Comparison of ENCODE assay signal across 8 cellular contexts in genomic region chr11:11849127-11849746, GRCh38. TPM values are rescaled to one million over a fixed set of nuclear protein-coding genes. Genes with fewer than 3 reads are reported as not detected.
A peak's percentile ranks its signal among the peaks of the same experiment; 100 is the strongest.
DNase-seq lines count a peak whose midpoint lies in the region; ATAC-seq and TF ChIP-seq lines count a peak whose summit lies in the region.

No MANE protein-coding gene starts in this region.

- H3K27me3 Mint-ChIP-seq in GM23338 (ENCODE audit: insufficient read depth, low read depth, poor library complexity), result peaks cover 3% of the 10 kb centered on the region
- no peaks in the 10 kb centered on the region for H3K27me3 Mint-ChIP-seq in activated naive CD8-positive, alpha-beta T cell treated with anti-CD3 and anti-CD28 coated beads, Interleukin-2, amount 50 U/mL, for 24 hours

- no peak overlapping the region for H3K4me2 ChIP-seq in GM23338
- H3K4me2 ChIP-seq in SU-DHL-6 (ENCODE audit: low read depth, low read length, poor library complexity, severe bottlenecking), result no peak overlapping the region

- no peaks in the 10 kb centered on the region for H3K9me3 Mint-ChIP-seq in GM23338
- H3K9me3 Mint-ChIP-seq in activated naive CD8-positive, alpha-beta T cell treated with anti-CD3 and anti-CD28 coated beads, Interleukin-2, amount 50 U/mL, for 24 hours, result no peaks in the 10 kb centered on the region

- no peak overlapping the region for H3K4me3 Mint-ChIP-seq in GM23338
- H3K4me3 Mint-ChIP-seq in activated naive CD8-positive, alpha-beta T cell treated with anti-CD3 and anti-CD28 coated beads, Interleukin-2, amount 50 U/mL, for 24 hours, result no peak overlapping the region

- no peak overlapping the region for H3K27ac Mint-ChIP-seq in GM23338
- peak overlapping the region; percentile 16 for H3K27ac Mint-ChIP-seq in activated naive CD8-positive, alpha-beta T cell treated with anti-CD3 and anti-CD28 coated beads, Interleukin-2, amount 50 U/mL, for 24 hours

- H3K27ac ChIP-seq in GM23338 (ENCODE audit: low read depth) (no peak overlapping the region), SU-DHL-6 (ENCODE audit: low read depth, low read length) (no peak overlapping the region)

- H3K27me3 ChIP-seq in GM23338 (ENCODE audit: insufficient read depth) (no peaks in the 10 kb centered on the region), SU-DHL-6 (ENCODE audit: low read length) (no peaks in the 10 kb centered on the region)

- ATAC-seq in GM23338, result peak; percentile 91
- ATAC-seq in activated naive CD8-positive, alpha-beta T cell treated with anti-CD3 and anti-CD28 coated beads, Interleukin-2, amount 50 U/mL, for 24 hours, result peak; percentile 78

- no peak overlapping the region for H2AFZ ChIP-seq in GM23338
- no peak overlapping the region for H2AFZ ChIP-seq in SU-DHL-6 (ENCODE audit: low read depth, low read length, severe bottlenecking)

- H3K4me3 ChIP-seq in GM12864 (ENCODE audit: low read depth, low read length) (no peak overlapping the region), GM23338 (no peak overlapping the region), SU-DHL-6 (ENCODE audit: insufficient read depth, low read length, poor library complexity, severe bottlenecking) (no peak overlapping the region)

- H3K79me2 ChIP-seq in GM23338 (replicated peaks; ENCODE audit: insufficient read depth) (peaks cover 99% of the 10 kb centered on the region), SU-DHL-6 (ENCODE audit: insufficient read depth, low read length) (peaks cover 96% of the 10 kb centered on the region)

- H3F3A ChIP-seq in GM23338 (replicated peaks; ENCODE audit: low read depth), result no peaks in the 10 kb centered on the region
- H3F3A ChIP-seq in SU-DHL-6 (ENCODE audit: insufficient read depth), result no peaks in the 10 kb centered on the region

- peaks cover 43% of the 10 kb centered on the region for H3K4me1 ChIP-seq in GM23338 (ENCODE audit: insufficient read depth)

- TF ChIP-seq CTCF in GM12864 (IDR thresholded peaks at IDR 0.05; ENCODE audit: low read depth, low read length, missing control alignments), result peak; percentile 89
- peak; percentile 70 to 74 for TF ChIP-seq CTCF in GM23338 (conservative IDR thresholded peaks at IDR 0.05; ENCODE audit: low read depth in 2 of 2)
- TF ChIP-seq CTCF in SU-DHL-6 (IDR thresholded peaks at IDR 0.05; ENCODE audit: insufficient read depth, low read length, poor library complexity, severe bottlenecking), result peak; percentile 96

- H3K9ac ChIP-seq in SU-DHL-6 (ENCODE audit: low read length), result no peak overlapping the region

- H3K9me2 ChIP-seq in GM23338 (ENCODE audit: insufficient read depth), result no peaks in the 10 kb centered on the region
- H3K9me2 ChIP-seq in SU-DHL-6 (replicated peaks; ENCODE audit: insufficient read depth, low read length), result no peaks in the 10 kb centered on the region

- DNase-seq in GM12864 (ENCODE audit: low read depth) (no peak), GM23338 (ENCODE audit: low spot score) (peak; percentile 83), LoVo (ENCODE audit: low spot score) (peak; percentile 46), iPS DF 19.7 (ENCODE audit: low read depth, low spot score) (peak; percentile 42), DMS114 treated with DMSO at 0.1 percent for 48 hours (lab: John Stamatoyannopoulos, UW; ENCODE audit: unreplicated experiment) (no peak)
- DNase-seq in activated naive CD8-positive, alpha-beta T cell treated with anti-CD3 and anti-CD28 coated beads, Interleukin-2, amount 50 U/mL, for 24 hours, result peak; percentile 64
- peak; percentile 31 to 62 (median 32) for DNase-seq in stimulated activated CD4-positive, alpha-beta T cell treated with anti-CD3 and anti-CD28 coated beads, Interleukin-12 subunit alpha, Interleukin-12 subunit beta, amount 100 ng/mL, for 48 hours (ENCODE audit: low read depth in 2 of 3, low spot score in 1 of 3)

- no peaks in the 10 kb centered on the region for H3K9me3 ChIP-seq in SU-DHL-6 (ENCODE audit: insufficient read depth, low read length)

- peaks cover 67% of the 10 kb centered on the region for H3K4me1 Mint-ChIP-seq in GM23338
- H3K4me1 Mint-ChIP-seq in activated naive CD8-positive, alpha-beta T cell treated with anti-CD3 and anti-CD28 coated beads, Interleukin-2, amount 50 U/mL, for 24 hours, result peaks cover 51% of the 10 kb centered on the region

- peaks cover 17% of the 10 kb centered on the region for H4K20me1 ChIP-seq in GM23338 (replicated peaks; ENCODE audit: insufficient read depth)
- H4K20me1 ChIP-seq in SU-DHL-6 (ENCODE audit: low read depth, low read length), result peaks cover 67% of the 10 kb centered on the region

- H3K36me3 Mint-ChIP-seq in GM23338 (ENCODE audit: low read depth), result no peaks in the 10 kb centered on the region
- peaks cover 4% of the 10 kb centered on the region for H3K36me3 Mint-ChIP-seq in activated naive CD8-positive, alpha-beta T cell treated with anti-CD3 and anti-CD28 coated beads, Interleukin-2, amount 50 U/mL, for 24 hours (ENCODE audit: low read depth)

- H3K36me3 ChIP-seq in GM23338 (ENCODE audit: insufficient read depth) (no peaks in the 10 kb centered on the region), SU-DHL-6 (ENCODE audit: low read length) (no peaks in the 10 kb centered on the region)

TF ChIP-seq in GM23338, 12 proteins besides CTCF, POLR2A, EP300 and RAD21:
- TF ChIP-seq CREB1 (CRISPR knock-in tag; IDR thresholded peaks at IDR 0.05; ENCODE audit: low read depth) (no peak), ZNF114 (CRISPR knock-in tag; IDR thresholded peaks at IDR 0.05) (no peak)

RNA-seq across cellular contexts. Expression of gene USP47, which starts 7.5 kb away (rescaled TPM):
- 32.1 and 36.7 TPM in 2 replicates for total RNA-seq in GM23338 (2014; rRNA removed; shearing (Covaris generic))
- polyA plus RNA-seq in GM23338 (2016; fragmentation: Nextera tagmentation; extraction: Ambion mirVana), result 15.5 and 16.3 TPM in 2 replicates

Comparison
In these comparisons a context has a peak if more than half of its experiments do, and no peak if none do; other contexts are left out.
1. DNase-seq: peak in GM23338 (single experiment), LoVo (single experiment), activated naive CD8-positive, alpha-beta T cell treated with anti-CD3 and anti-CD28 coated beads, Interleukin-2, amount 50 U/mL, for 24 hours (single experiment), iPS DF 19.7 (single experiment) and stimulated activated CD4-positive, alpha-beta T cell treated with anti-CD3 and anti-CD28 coated beads, Interleukin-12 subunit alpha, Interleukin-12 subunit beta, amount 100 ng/mL, for 48 hours (3 of 3); none in GM12864 (single experiment) and DMS114 treated with DMSO at 0.1 percent for 48 hours (single experiment).
2. Peak in every context shown above with its lines, with median percentiles within 50 percentile points of each other: CTCF ChIP-seq.